22 cellular contexts compared by ENCODE assay signal in the genomic region with DNA sequence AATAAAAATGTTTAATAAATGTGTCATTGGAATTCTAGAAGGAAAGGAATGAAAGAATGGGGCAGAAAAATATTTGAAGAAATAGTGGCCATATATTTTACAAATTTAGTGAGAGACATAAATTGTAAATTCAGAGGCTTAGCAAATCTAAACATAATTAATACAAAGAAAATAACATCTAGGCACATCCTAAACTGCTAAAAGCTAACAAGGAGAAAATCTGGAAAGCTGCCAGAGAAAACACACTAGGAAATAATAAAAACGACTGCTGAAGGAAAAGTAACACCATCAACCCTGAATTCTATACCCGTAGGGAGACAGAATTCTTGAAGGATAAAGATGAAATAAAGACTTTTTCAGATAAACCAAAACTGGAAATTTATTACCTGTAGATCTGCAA. TPM values are rescaled to one million over a fixed set of nuclear protein-coding genes. Genes with fewer than 3 reads are reported as not detected.
DNase-seq lines count a peak whose midpoint lies in the region; FAIRE-seq and TF ChIP-seq lines count a peak whose summit lies in the region.
"Had no signal": no experiment of that assay in that cellular context is flagged by ENCODE, and none has a peak within 500 bp of the region (broad histone marks: within the 10 kb centered on the region; RNA-seq: fewer than 3 reads in every experiment).

No MANE protein-coding gene starts in this region.

- H3K79me2 ChIP-seq in mammary epithelial cell (ENCODE audit: insufficient read depth, low read length), result peaks cover 50% of the 10 kb centered on the region

- dilution Hi-C loops in mammary epithelial cell (cut with HindIII; ENCODE audit: low sequenced_read_pairs), result no loop called here

- no peaks in the 10 kb centered on the region for H3K36me3 ChIP-seq in mammary epithelial cell (ENCODE audit: insufficient read depth, low read length)
- no peaks in the 10 kb centered on the region for H3K36me3 ChIP-seq in small intestine (ENCODE audit: control insufficient read depth in 2 of 2, insufficient read depth in 2 of 2, low read length in 2 of 2)
- H3K36me3 ChIP-seq: BLaER1 had no signal

- H3K4me2 ChIP-seq in mammary epithelial cell (ENCODE audit: insufficient read depth, low read depth, low read length), result no peak overlapping the region
- H3K4me2 ChIP-seq: BLaER1, SK-N-SH had no signal

- DNase-seq in MCF 10A (ENCODE audit: unreplicated experiment) (no peak), mammary epithelial cell (no peak), NCI-H1105 treated with DMSO at 0.1 percent for 48 hours (lab: John Stamatoyannopoulos, UW) (peak; percentile 30), chondrocyte (ENCODE audit: low spot score) (no peak), small intestine (no peak)
- DNase-seq in stimulated activated CD4-positive, alpha-beta T cell treated with anti-CD3 and anti-CD28 coated beads, Interleukin-1b, Interleukin-23, amount 100 ng/mL, for 48 hours, result no peak
- no peak for DNase-seq in activated CD8-positive, alpha-beta memory T cell treated with anti-CD3 and anti-CD28 coated beads, Interleukin-2, amount 50 U/mL, for 4 hours
- DNase-seq: DMS79, H9, IMR-90, MV-4-11, NCI-H1694, NCI-H2171 treated with DMSO at 0.1 percent for 48 hours, NCI-H774, SK-N-SH had no signal

- intact Hi-C loops in MCF 10A (cut with micrococcal nuclease) (loop anchor here (10.0 kb wide), 2 partner anchors 268 to 1442 kb away; no protein-coding TSS in a partner anchor), mammary epithelial cell (cut with micrococcal nuclease) (loop anchor here (10.0 kb wide), 1 partner anchor 532 kb away; no protein-coding TSS in a partner anchor)

- no peak for FAIRE-seq in small intestine (lab: Jason Lieb, UNC)
- FAIRE-seq: G401.6, GM12891 had no signal

- H3K9ac ChIP-seq in mammary epithelial cell (ENCODE audit: insufficient read depth, low read length), result no peak overlapping the region
- H3K9ac ChIP-seq: BLaER1, SK-N-SH had no signal

- peaks cover 6% of the 10 kb centered on the region for H3K4me1 ChIP-seq in mammary epithelial cell (ENCODE audit: insufficient read depth, low read length)
- H3K4me1 ChIP-seq in small intestine (ENCODE audit: control insufficient read depth in 2 of 2, insufficient read depth in 1 of 2, low read depth in 1 of 2, low read length in 1 of 2), result no peaks in the 10 kb centered on the region
- H3K4me1 ChIP-seq: BLaER1 had no signal

- no peaks in the 10 kb centered on the region for H3K9me3 Mint-ChIP-seq in MCF 10A (ENCODE audit: unreplicated experiment)
- no peaks in the 10 kb centered on the region for H3K9me3 Mint-ChIP-seq in chondrocyte (ENCODE audit: low read depth)
- H3K9me3 Mint-ChIP-seq: H9 had no signal

- POLR2A ChIA-PET in MCF 10A (lab: Yijun Ruan, JAX), result interaction anchor here (0.6 to 1.1 kb wide), 2 partner anchors 343 to 950 kb away, joined by 4 to 5 read pairs; no protein-coding TSS in a partner anchor

- H3K27me3 ChIP-seq in mammary epithelial cell (ENCODE audit: insufficient read depth, low read length) (no peaks in the 10 kb centered on the region), small intestine (ENCODE audit: control insufficient read depth in 2 of 2, insufficient read depth in 2 of 2, low read length in 2 of 2) (no peaks in the 10 kb centered on the region)
- H3K27me3 ChIP-seq: BLaER1 had no signal

- WGBS in mammary epithelial cell (ENCODE audit: low coverage, missing lambda C conversion rate), result 39% methylated on average over 2 of the region's 2 CpGs
- 29 to 41% (median 38%) methylated on average over 2 of the region's 2 CpGs for WGBS in small intestine, 3 donors

- H3K36me3 Mint-ChIP-seq in MCF 10A (ENCODE audit: insufficient read depth, unreplicated experiment), result peaks cover 4% of the 10 kb centered on the region
- no peaks in the 10 kb centered on the region for H3K36me3 Mint-ChIP-seq in chondrocyte (ENCODE audit: low read depth)

- in situ Hi-C loops in mammary epithelial cell (cut with MboI; ENCODE audit: low sequenced_read_pairs in 2 of 2), result no loop called here

- peaks cover 9% of the 10 kb centered on the region for H3K4me1 Mint-ChIP-seq in MCF 10A (ENCODE audit: insufficient read depth, unreplicated experiment)
- H3K4me1 Mint-ChIP-seq in chondrocyte (ENCODE audit: low read depth), result peaks cover 45% of the 10 kb centered on the region

- H3K27ac Mint-ChIP-seq in MCF 10A (ENCODE audit: low read depth, unreplicated experiment), result peak overlapping the region; percentile 42
- H3K27ac Mint-ChIP-seq in chondrocyte (ENCODE audit: unreplicated experiment), result peak overlapping the region; percentile 52
- H3K27ac Mint-ChIP-seq: H9 had no signal

- H3K27me3 Mint-ChIP-seq in MCF 10A (ENCODE audit: insufficient read depth, unreplicated experiment) (no peaks in the 10 kb centered on the region), chondrocyte (ENCODE audit: low read depth) (no peaks in the 10 kb centered on the region)

- H3K4me3 ChIP-seq in mammary epithelial cell (replicated peaks in 1 of 3; ENCODE audit: insufficient read depth in 1 of 3, low read depth in 2 of 3, low read length in 3 of 3) (no peak overlapping the region), small intestine (ENCODE audit: low read depth in 1 of 2, low read length in 2 of 2) (no peak overlapping the region)
- H3K4me3 ChIP-seq: BLaER1 had no signal

- H3K4me3 Mint-ChIP-seq in MCF 10A (ENCODE audit: unreplicated experiment) (no peak overlapping the region), chondrocyte (ENCODE audit: unreplicated experiment) (no peak overlapping the region)
- H3K4me3 Mint-ChIP-seq: H9 had no signal

- CTCF ChIA-PET in MCF 10A (lab: Yijun Ruan, JAX), result interaction anchor here (0.6 to 2.5 kb wide), 4 partner anchors 224 to 1441 kb away, joined by 3 to 19 read pairs (median 3); a partner anchor contains a TSS
- CTCF ChIA-PET in mammary epithelial cell (lab: Charles Lee; ENCODE audit: low non-redundant PET), result no interaction called here

- no peak overlapping the region for H2AFZ ChIP-seq in mammary epithelial cell (ENCODE audit: low read depth, low read length)

- H3K9me3 ChIP-seq in mammary epithelial cell (replicated peaks; ENCODE audit: insufficient read depth, low read length), result no peaks in the 10 kb centered on the region
- no peaks in the 10 kb centered on the region for H3K9me3 ChIP-seq in small intestine (ENCODE audit: control insufficient read depth, low read depth)
- H3K9me3 ChIP-seq: BLaER1, SK-N-SH had no signal

- no TSS peak for BruUV-seq in MCF 10A (replicated peaks; lab: Mats Ljungman, UMichigan)
- no TSS peak for BruUV-seq in mammary epithelial cell (replicated peaks; lab: Mats Ljungman, UMichigan)

- H3K27ac ChIP-seq in mammary epithelial cell (ENCODE audit: insufficient read depth, low read depth, low read length) (no peak overlapping the region), small intestine (ENCODE audit: low read depth in 1 of 2, low read length in 1 of 2) (no peak overlapping the region)
- H3K27ac ChIP-seq: BLaER1 had no signal

- TF ChIP-seq CTCF in MCF 10A (IDR thresholded peaks at IDR 0.05; ENCODE audit: unreplicated experiment) (no peak), mammary epithelial cell (conservative IDR thresholded peaks at IDR 0.05 in 1 of 2, IDR thresholded peaks at IDR 0.05 in 1 of 2; ENCODE audit: extremely low read depth in 1 of 2, insufficient read depth in 1 of 2, low read depth in 1 of 2, low read length in 2 of 2) (no peak), chondrocyte (IDR thresholded peaks at IDR 0.05) (no peak)

- H4K20me1 ChIP-seq in mammary epithelial cell (ENCODE audit: insufficient read depth, low read length), result no peaks in the 10 kb centered on the region

RNA-seq across cellular contexts. Expression of a gene that starts 23.8 kb away (rescaled TPM):
- 18.9 and 22.2 TPM in 2 replicates for total RNA-seq in MCF 10A (2022)
- total RNA-seq in mammary epithelial cell, result 10 to 100 TPM in 1 of 2 donors, 1 to 10 TPM in 1; 8.7 to 21.6 TPM
- 6.1 TPM for polyA plus RNA-seq in mammary epithelial cell
- 3.8 TPM for polyA minus RNA-seq in mammary epithelial cell
- 13.0 to 15.6 TPM (median 13.6 TPM) in 3 replicates for total RNA-seq in chondrocyte
- polyA plus RNA-seq in small intestine, result 10 to 100 TPM; 10.3 to 15.4 (median 13.3) TPM

RNA-seq across cellular contexts. Expression of a gene that starts 30.1 kb away (rescaled TPM):
- total RNA-seq in MCF 10A (2022) (not detected in 2 replicates), mammary epithelial cell (not detected), chondrocyte (not detected in 3 replicates)
- polyA plus RNA-seq in mammary epithelial cell (0.16 TPM), small intestine (under 1 TPM in 1 of 3 donors, not detected in 2; 0.67 TPM)
- not detected for polyA minus RNA-seq in mammary epithelial cell
- total RNA-seq: HT-29; IMR-90; LHCN-M2; Right ventricle myocardium inferior; T-helper 1 cell treated with Interleukin-12 subunit alpha and Interleukin-12 subunit beta and Interleukin-4 antibody, amounts not matched to agents 30 ng/mL and 1 ng/mL, for 36 hours had no signal
